ENCODE assay signal across 8 cellular contexts in genomic region chr6:80004199-80005072, GRCh38. TPM values are rescaled to one million over a fixed set of nuclear protein-coding genes. Genes with fewer than 3 reads are reported as not detected.
DNase-seq lines count a peak whose midpoint lies in the region; ATAC-seq, FAIRE-seq and TF ChIP-seq lines count a peak whose summit lies in the region.

Gene TTK (plus strand): TSS chr6:80004649. CDS start chr6:80005844, 1,195 bp downstream.

- H3K27me3 ChIP-seq in pancreas (peaks cover 0 to 3% (median 0%) of the 10 kb centered on the region in 4 donors), tibial nerve (no peaks in the 10 kb centered on the region)

- DNase-seq in GM12864 (ENCODE audit: low read depth) (peak; percentile 86), NCI-H1417 (lab: John Stamatoyannopoulos, UW) (peak; percentile 95 to 97 (median 95)), SW 1271 (lab: John Stamatoyannopoulos, UW) (peak; percentile 78 to 96), Right ventricle myocardium superior (peak; percentile 95), pancreas (peak; percentile 90 to 95 (median 93)), tibial nerve (ENCODE audit: low spot score in 2 of 2) (peak; percentile 78 to 80)
- DNase-seq in activated naive CD8-positive, alpha-beta T cell treated with anti-CD3 and anti-CD28 coated beads, Interleukin-2, amount 50 U/mL, for 16 hours (ENCODE audit: low read depth, low spot score): peak; percentile 70

- ATAC-seq in HG02759 (IDR thresholded peaks at IDR 0.05; ENCODE audit: unreplicated experiment) (peak; percentile 100), Right ventricle myocardium superior (ENCODE audit: poor library complexity) (peak; percentile 100), pancreas (peak; percentile 100)

- H3K9me3 ChIP-seq in pancreas: no peaks in the 10 kb centered on the region
- no peaks in the 10 kb centered on the region for H3K9me3 ChIP-seq in tibial nerve

- intact Hi-C loops in Right ventricle myocardium superior (cut with DNase I) (no loop called here), pancreas (cut with DNase I) (no loop called here)

- WGBS in pancreas, 2 donors: 0 to 1% methylated on average over 52 to 54 of the region's 54 CpGs
- WGBS in tibial nerve, 2 donors: 0 to 1% methylated on average over 42 to 53 of the region's 54 CpGs

- TF ChIP-seq CTCF in GM12864 (IDR thresholded peaks at IDR 0.05; ENCODE audit: low read depth, low read length, missing control alignments): no peak
- TF ChIP-seq CTCF in pancreas (IDR thresholded peaks at IDR 0.05): no peak
- peak in 1 of 5 experiments; percentile 17 for TF ChIP-seq CTCF in tibial nerve (IDR thresholded peaks at IDR 0.05)

- H3K36me3 ChIP-seq in pancreas (no peaks in the 10 kb centered on the region), tibial nerve (no peaks in the 10 kb centered on the region)

- H3K4me3 ChIP-seq in GM12864 (ENCODE audit: low read depth, low read length) (peak within 1 kb of the TSS; percentile 77), pancreas (peak within 1 kb of the TSS; percentile 28 to 57 (median 52)), tibial nerve (peak within 1 kb of the TSS; percentile 40 to 79 (median 51))

- FAIRE-seq in pancreas (lab: Jason Lieb, UNC): peak; percentile 95

- H3K4me1 ChIP-seq in pancreas (peaks cover 0 to 4% (median 0%) of the 10 kb centered on the region in 3 donors), tibial nerve (peaks cover 0 to 16% (median 4%) of the 10 kb centered on the region in 4 donors)

- peak; percentile 42 to 72 for TF ChIP-seq POLR2A in tibial nerve (IDR thresholded peaks at IDR 0.05)

- TF ChIP-seq EP300 in tibial nerve (IDR thresholded peaks at IDR 0.05): peak; percentile 57 to 83

- H3K27ac ChIP-seq in pancreas (peak within 1 kb of the TSS; percentile 59 to 83 (median 69)), tibial nerve (peak within 1 kb of the TSS; percentile 54 to 92 (median 81))

RNA-seq across cellular contexts. Expression of gene TTK, which starts in this region (rescaled TPM):
- 0.32 TPM for total RNA-seq in Right ventricle myocardium superior
- under 1 TPM in 5 of 6 donors, not detected in 1; 0.12 to 0.70 (median 0.44) TPM for total RNA-seq in pancreas
- polyA plus RNA-seq in pancreas: under 1 TPM; 0.11 to 0.21 TPM
- 10 to 100 TPM in 1 of 4 donors, 1 to 10 TPM in 1, under 1 TPM in 1, not detected in 1; 0.66 to 15.9 (median 2.4) TPM for total RNA-seq in tibial nerve

Comparison
In these comparisons a context has a peak if more than half of its experiments do, and no peak if none do; other contexts are left out.
1. Peak in every context shown above with its lines: DNase-seq, ATAC-seq, H3K4me3 ChIP-seq and H3K27ac ChIP-seq.
2. Peak in DNase-seq and ATAC-seq in Right ventricle myocardium superior; RNA of the gene not detected or under 1 TPM.
3. Peak in DNase-seq, ATAC-seq, H3K4me3 ChIP-seq and H3K27ac ChIP-seq in pancreas; RNA of the gene not detected or under 1 TPM.